ENCODE assay signal across 11 cellular contexts in the genomic region with DNA sequence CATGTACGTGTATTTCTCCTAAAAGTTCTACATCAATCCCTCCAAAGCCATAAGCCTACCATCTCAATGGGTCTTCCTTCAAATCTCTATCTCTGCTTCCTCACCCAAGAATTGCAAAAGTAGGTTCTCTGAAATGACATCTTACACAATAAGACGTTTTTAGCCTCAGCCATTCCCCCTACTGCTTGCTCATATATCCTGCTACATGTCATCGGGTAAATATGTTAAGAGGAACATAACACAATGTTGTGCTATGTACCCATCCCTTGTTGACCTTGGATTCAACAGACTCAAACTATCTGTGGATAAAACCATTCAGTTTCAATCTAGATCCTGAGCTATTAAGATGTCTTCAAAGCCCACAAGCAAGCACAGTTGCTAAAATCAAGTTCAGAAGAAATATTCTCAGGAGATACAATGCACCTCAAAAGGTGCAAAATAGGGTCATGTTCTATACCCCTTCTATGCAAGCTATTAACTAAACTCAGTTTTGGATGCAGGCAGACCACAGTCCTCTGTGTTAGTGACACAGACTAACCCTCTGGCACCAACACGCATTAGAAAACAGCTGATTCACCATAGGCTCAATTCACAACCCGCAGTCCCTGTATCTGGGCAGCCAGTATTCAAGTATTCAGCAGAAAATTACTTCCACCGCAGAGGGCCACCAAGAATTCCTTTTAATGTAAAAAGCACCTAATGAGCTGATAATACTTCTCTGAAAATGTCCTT. TPM values are rescaled to one million over a fixed set of nuclear protein-coding genes. Genes with fewer than 3 reads are reported as not detected.
DNase-seq lines count a peak whose midpoint lies in the region; ATAC-seq and TF ChIP-seq lines count a peak whose summit lies in the region.
"Had no signal": no experiment of that assay in that cellular context is flagged by ENCODE, and none has a peak within 500 bp of the region (broad histone marks: within the 10 kb centered on the region; RNA-seq: fewer than 3 reads in every experiment).

No MANE protein-coding gene starts in this region.

- TF ChIP-seq CTCF in foreskin fibroblast (IDR thresholded peaks at IDR 0.05; ENCODE audit: low read depth, low read length): no peak
- no peak for TF ChIP-seq CTCF in spleen (IDR thresholded peaks at IDR 0.05 in 8 of 11, conservative IDR thresholded peaks at IDR 0.05 in 3 of 11)

- peaks cover 0 to 10% (median 0%) of the 10 kb centered on the region in 6 donors for H3K4me1 ChIP-seq in spleen

- H3K9me3 ChIP-seq in spleen: no peaks in the 10 kb centered on the region

- H3K27me3 ChIP-seq in spleen (replicated peaks in 1 of 7): no peaks in the 10 kb centered on the region

- intact Hi-C loops in spleen (cut with DNase I; ENCODE audit: low total_unique reads): no loop called here

- no peak for ATAC-seq in GM21528 (IDR thresholded peaks at IDR 0.05; ENCODE audit: low FRiP score, unreplicated experiment)
- ATAC-seq: stimulated activated naive B cell treated with anti-CD40 and anti-IgM and Interleukin-4, amounts not matched to agents 10 μg/mL and 1 μg/mL and 100 μg/mL, for 72 hours had no signal

- no peak for TF ChIP-seq POLR2A in spleen (IDR thresholded peaks at IDR 0.05)

- H3K36me3 ChIP-seq in spleen: no peaks in the 10 kb centered on the region

- 34 to 61% (median 52%) methylated on average over 6 of the region's 6 CpGs for WGBS in spleen, 5 donors

- H3K4me3 ChIP-seq in foreskin fibroblast (ENCODE audit: low read depth in 1 of 2, low read length in 2 of 2): no peak overlapping the region
- H3K4me3 ChIP-seq in spleen: no peak overlapping the region

- peak overlapping the region in 5 of 8 donors; percentile 3 to 76 (median 72) for H3K27ac ChIP-seq in spleen

- DNase-seq in NCI-H748 (lab: John Stamatoyannopoulos, UW; ENCODE audit: unreplicated experiment): peak; percentile 56
- no peak for DNase-seq in NCI-H748 treated with DMSO at 0.1 percent for 48 hours (lab: John Stamatoyannopoulos, UW)
- peak; percentile 14 for DNase-seq in SIG-M5 (lab: John Stamatoyannopoulos, UW)
- peak; percentile 35 to 56 for DNase-seq in foreskin fibroblast
- no peak for DNase-seq in spleen
- DNase-seq in retina: no peak
- DNase-seq in NCI-H446 (lab: John Stamatoyannopoulos, UW): no peak
- DNase-seq: activated gamma-delta T cell treated with Interleukin-2 at 50 U/mL for 16 hours; hypothalamus; stimulated activated naive B cell treated with anti-CD40 and anti-IgM and Interleukin-4, amounts not matched to agents 10 μg/mL and 1 μg/mL and 100 μg/mL, for 72 hours had no signal

RNA-seq across cellular contexts. Expression of gene CD99L2, which starts 56.8 kb away (rescaled TPM):
- 10 to 100 TPM; 21.7 to 51.8 (median 41.0) TPM for total RNA-seq in spleen
- polyA plus RNA-seq in spleen: 10 to 100 TPM in 1 of 3 donors, 1 to 10 TPM in 2; 8.2 to 15.1 (median 8.7) TPM

Comparison
In these comparisons a context has a peak if more than half of its experiments do, and no peak if none do; other contexts are left out.
1. DNase-seq: peak in NCI-H748 (single experiment), SIG-M5 (single experiment) and foreskin fibroblast (2 of 2); none in NCI-H748 treated with DMSO at 0.1 percent for 48 hours (single experiment), spleen (single experiment), retina (single experiment) and NCI-H446 (0 of 2).